ENCODE assay signal across 18 cellular contexts in the genomic region with DNA sequence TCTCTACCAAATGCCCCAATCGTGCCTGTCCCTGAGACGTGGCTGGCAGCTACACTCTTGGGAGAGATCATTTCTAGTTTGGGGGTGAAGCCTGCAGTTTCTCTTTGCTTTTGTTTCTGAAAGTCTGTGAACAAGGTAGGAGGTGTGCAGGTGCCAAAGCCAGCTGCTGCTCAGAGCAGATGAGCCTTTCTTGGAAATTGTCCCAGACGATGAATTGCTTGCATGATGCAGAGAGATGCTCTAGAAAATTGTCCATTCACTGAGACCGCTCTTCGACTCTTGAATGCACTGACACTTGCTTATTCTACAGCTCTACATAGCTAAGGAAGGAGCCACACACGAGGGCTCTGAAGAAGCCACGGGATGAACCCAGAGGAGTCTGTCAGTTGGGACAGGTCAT.
"Had no signal": no experiment of that assay in that cellular context is flagged by ENCODE, and none has a peak within 500 bp of the region (broad histone marks: within the 10 kb centered on the region; RNA-seq: fewer than 3 reads in every experiment).

No MANE protein-coding gene starts in this region.

- ATAC-seq: body of pancreas; esophagus mucosa; stimulated activated naive B cell treated with anti-CD40 and anti-IgM and Interleukin-4, amounts not matched to agents 10 μg/mL and 1 μg/mL and 100 μg/mL, for 72 hours had no signal

- H3K4me1 Mint-ChIP-seq: activated CD4-positive, alpha-beta T cell treated with anti-CD3 and anti-CD28 coated beads, Interleukin-2, amount 10 ng/mL, durations not matched to agents 7 days and 5 days; naive B cell; stimulated activated naive B cell treated with anti-CD40 and anti-IgM and Interleukin-4, amounts not matched to agents 10 μg/mL and 1 μg/mL and 100 μg/mL, for 72 hours had no signal

- H3K36me3 Mint-ChIP-seq: activated naive CD8-positive, alpha-beta T cell; naive B cell; stimulated activated naive B cell treated with anti-CD40 and anti-IgM and Interleukin-4, amounts not matched to agents 10 μg/mL and 1 μg/mL and 100 μg/mL, for 72 hours had no signal

- H3K4me3 Mint-ChIP-seq: activated CD4-positive, alpha-beta T cell treated with anti-CD3 and anti-CD28 coated beads, Interleukin-2, amount 10 ng/mL, durations not matched to agents 7 days and 5 days; activated naive CD8-positive, alpha-beta T cell; naive B cell; stimulated activated naive B cell treated with anti-CD40 and anti-IgM and Interleukin-4, amounts not matched to agents 10 μg/mL and 1 μg/mL and 100 μg/mL, for 72 hours; T-helper 2 cell treated with Interferon-gamma antibody and Interleukin-4, amounts not matched to agents 5 μg/mL and 100 μg/mL, for 36 hours had no signal

- H3K9ac ChIP-seq: parathyroid adenoma had no signal

- H2AFZ ChIP-seq: parathyroid adenoma had no signal

- H3K79me2 ChIP-seq: parathyroid adenoma had no signal

- H3K27me3 ChIP-seq: body of pancreas, colonic mucosa had no signal

- DNase-seq: activated CD4-positive, alpha-beta T cell treated with anti-CD3 and anti-CD28 coated beads, Interleukin-2, amount 10 ng/mL, durations not matched to agents 7 days and 5 days; activated CD8-positive, alpha-beta memory T cell treated with anti-CD3 and anti-CD28 coated beads, Interleukin-2, amount 50 U/mL, for 48 hours; activated gamma-delta T cell treated with Interleukin-2 at 50 U/mL for 16 hours; amniotic stem cell; body of pancreas; caudate nucleus; colonic mucosa; islet precursor cell; naive B cell; retina; stimulated activated CD4-positive, alpha-beta T cell treated with anti-CD3 and anti-CD28 coated beads, Interleukin-2, amount 100 ng/mL, for 48 hours; stimulated activated naive B cell treated with anti-CD40 and anti-IgM and Interleukin-4, amounts not matched to agents 10 μg/mL and 1 μg/mL and 100 μg/mL, for 72 hours; substantia nigra; trophoblast cell had no signal

- H3K4me3 ChIP-seq: body of pancreas, colonic mucosa had no signal

- H3K27ac Mint-ChIP-seq: activated CD4-positive, alpha-beta T cell treated with anti-CD3 and anti-CD28 coated beads, Interleukin-2, amount 10 ng/mL, durations not matched to agents 7 days and 5 days; activated naive CD8-positive, alpha-beta T cell; naive B cell; stimulated activated naive B cell treated with anti-CD40 and anti-IgM and Interleukin-4, amounts not matched to agents 10 μg/mL and 1 μg/mL and 100 μg/mL, for 72 hours; T-helper 2 cell treated with Interferon-gamma antibody and Interleukin-4, amounts not matched to agents 5 μg/mL and 100 μg/mL, for 36 hours had no signal

- H3K9me3 ChIP-seq: body of pancreas, colonic mucosa had no signal

- H3K27ac ChIP-seq: body of pancreas, colonic mucosa, parathyroid adenoma had no signal

- H3K36me3 ChIP-seq: colonic mucosa had no signal

- H3K4me1 ChIP-seq: body of pancreas, colonic mucosa, parathyroid adenoma had no signal

- H3K9me3 Mint-ChIP-seq: activated CD4-positive, alpha-beta T cell treated with anti-CD3 and anti-CD28 coated beads, Interleukin-2, amount 10 ng/mL, durations not matched to agents 7 days and 5 days; stimulated activated naive B cell treated with anti-CD40 and anti-IgM and Interleukin-4, amounts not matched to agents 10 μg/mL and 1 μg/mL and 100 μg/mL, for 72 hours; T-helper 2 cell treated with Interferon-gamma antibody and Interleukin-4, amounts not matched to agents 5 μg/mL and 100 μg/mL, for 36 hours had no signal
